29 cellular contexts compared by ENCODE assay signal in genomic region chr4:137180349-137180748, GRCh38.
A peak's percentile ranks its signal among the peaks of the same experiment; 100 is the strongest.
DNase-seq lines count a peak whose midpoint lies in the region; ATAC-seq and TF ChIP-seq lines count a peak whose summit lies in the region.
"Had no signal": no experiment of that assay in that cellular context is flagged by ENCODE, and none has a peak within 500 bp of the region (broad histone marks: within the 10 kb centered on the region; RNA-seq: fewer than 3 reads in every experiment).

No MANE protein-coding gene starts in this region.

- POLR2A ChIA-PET in HEK293T (lab: Yijun Ruan, JAX) = no interaction called here

- H3K4me3 Mint-ChIP-seq in chondrocyte (ENCODE audit: unreplicated experiment) = no peak overlapping the region
- H3K4me3 Mint-ChIP-seq: activated CD4-positive, alpha-beta memory T cell treated with anti-CD3 and anti-CD28 coated beads, Interleukin-2, amount 10 ng/mL, durations not matched to agents 7 days and 5 days; HFFc6; nephron; stimulated activated memory B cell treated with anti-CD40 and anti-IgM and Interleukin-4, amounts not matched to agents 10 μg/mL and 1 μg/mL and 100 μg/mL, for 72 hours; T-helper 1 cell treated with Interleukin-12 subunit alpha and Interleukin-12 subunit beta and Interleukin-4 antibody, amounts not matched to agents 30 μg/mL and 1 μg/mL, for 36 hours had no signal

- peak; percentile 0 for DNase-seq in Daoy (ENCODE audit: low read depth)
- peak; percentile 28 for DNase-seq in HEK293T (ENCODE audit: extremely low spot score)
- DNase-seq in chondrocyte (ENCODE audit: low spot score) = no peak
- peak; percentile 30 for DNase-seq in iPS DF 4.7 (ENCODE audit: extremely low read depth, low spot score)
- no peak for DNase-seq in NCI-H1092 treated with DMSO at 0.1 percent for 48 hours (lab: John Stamatoyannopoulos, UW)
- DNase-seq: activated CD4-positive, alpha-beta memory T cell treated with anti-CD3 and anti-CD28 coated beads, Interleukin-2, amount 10 ng/mL, durations not matched to agents 7 days and 5 days; activated CD4-positive, CD25-positive, alpha-beta regulatory T cell treated with anti-CD3 and anti-CD28 coated beads, Interleukin-2, amount 50 U/mL, for 72 hours; activated CD8-positive, alpha-beta memory T cell treated with anti-CD3 and anti-CD28 coated beads, Interleukin-2, amount 50 U/mL, for 48 hours; activated naive CD4-positive, alpha-beta T cell treated with anti-CD3 and anti-CD28 coated beads, Interleukin-2, amount 50 U/mL, for 16 hours; amygdala; cortex of kidney; DMS53; GF-D8; HFFc6; NCI-H1105; NCI-H2029; NCI-H2227 treated with DMSO at 0.1 percent for 48 hours; NCI-H526 treated with DMSO at 0.1 percent for 48 hours; right cardiac atrium; SJCRH30; stimulated activated CD4-positive, alpha-beta T cell treated with anti-CD3 and anti-CD28 coated beads, Interleukin-4, amount 100 ng/mL, for 4 hours; substantia nigra; upper lobe of left lung had no signal

- no peak overlapping the region for H3K27ac Mint-ChIP-seq in chondrocyte (ENCODE audit: unreplicated experiment)
- H3K27ac Mint-ChIP-seq: activated CD4-positive, alpha-beta memory T cell treated with anti-CD3 and anti-CD28 coated beads, Interleukin-2, amount 10 ng/mL, durations not matched to agents 7 days and 5 days; HFFc6; nephron; stimulated activated memory B cell treated with anti-CD40 and anti-IgM and Interleukin-4, amounts not matched to agents 10 μg/mL and 1 μg/mL and 100 μg/mL, for 72 hours; T-helper 1 cell treated with Interleukin-12 subunit alpha and Interleukin-12 subunit beta and Interleukin-4 antibody, amounts not matched to agents 30 μg/mL and 1 μg/mL, for 36 hours had no signal

- CTCF ChIA-PET in HEK293T (lab: Yijun Ruan, JAX) = interaction anchor here (0.6 kb wide), 1 partner anchor 55 kb away, joined by 3 read pairs; no protein-coding TSS in a partner anchor

- no peaks in the 10 kb centered on the region for H3K4me1 Mint-ChIP-seq in chondrocyte (ENCODE audit: low read depth)
- H3K4me1 Mint-ChIP-seq: activated CD4-positive, alpha-beta memory T cell treated with anti-CD3 and anti-CD28 coated beads, Interleukin-2, amount 10 ng/mL, durations not matched to agents 7 days and 5 days; nephron; stimulated activated memory B cell treated with anti-CD40 and anti-IgM and Interleukin-4, amounts not matched to agents 10 μg/mL and 1 μg/mL and 100 μg/mL, for 72 hours had no signal

- H3K9me3 Mint-ChIP-seq in chondrocyte (ENCODE audit: low read depth) = no peaks in the 10 kb centered on the region
- H3K9me3 Mint-ChIP-seq: activated CD4-positive, alpha-beta memory T cell treated with anti-CD3 and anti-CD28 coated beads, Interleukin-2, amount 10 ng/mL, durations not matched to agents 7 days and 5 days; HFFc6; T-helper 1 cell treated with Interleukin-12 subunit alpha and Interleukin-12 subunit beta and Interleukin-4 antibody, amounts not matched to agents 30 μg/mL and 1 μg/mL, for 36 hours had no signal

- no peaks in the 10 kb centered on the region for H3K27me3 Mint-ChIP-seq in chondrocyte (ENCODE audit: low read depth)
- H3K27me3 Mint-ChIP-seq: activated CD4-positive, alpha-beta memory T cell treated with anti-CD3 and anti-CD28 coated beads, Interleukin-2, amount 10 ng/mL, durations not matched to agents 7 days and 5 days; stimulated activated memory B cell treated with anti-CD40 and anti-IgM and Interleukin-4, amounts not matched to agents 10 μg/mL and 1 μg/mL and 100 μg/mL, for 72 hours had no signal

- TF ChIP-seq CTCF in chondrocyte (IDR thresholded peaks at IDR 0.05) = peak; percentile 9

- H3K36me3 Mint-ChIP-seq in chondrocyte (ENCODE audit: low read depth) = no peaks in the 10 kb centered on the region
- H3K36me3 Mint-ChIP-seq: stimulated activated memory B cell treated with anti-CD40 and anti-IgM and Interleukin-4, amounts not matched to agents 10 μg/mL and 1 μg/mL and 100 μg/mL, for 72 hours had no signal

- ATAC-seq in HG03469 (IDR thresholded peaks at IDR 0.05; ENCODE audit: unreplicated experiment) = no peak
- ATAC-seq in HG03097 (IDR thresholded peaks at IDR 0.05; ENCODE audit: low FRiP score, unreplicated experiment) = no peak
- ATAC-seq in HG03378 (IDR thresholded peaks at IDR 0.05; ENCODE audit: unreplicated experiment) = no peak
- ATAC-seq: right cardiac atrium; stimulated activated memory B cell treated with anti-CD40 and anti-IgM and Interleukin-4, amounts not matched to agents 10 μg/mL and 1 μg/mL and 100 μg/mL, for 72 hours had no signal

TF ChIP-seq in HEK293T, 16 proteins besides CTCF, POLR2A, EP300 and RAD21:
- TF ChIP-seq SP1 (IDR thresholded peaks at IDR 0.05) = no peak
- TF ChIP-seq BHLHE40 (IDR thresholded peaks at IDR 0.05; ENCODE audit: borderline replicate concordance) = no peak
- no peak for TF ChIP-seq FOXK2 (IDR thresholded peaks at IDR 0.05)
- TF ChIP-seq HDGF (IDR thresholded peaks at IDR 0.05; ENCODE audit: borderline replicate concordance) = no peak
- no peak for TF ChIP-seq LEF1 (IDR thresholded peaks at IDR 0.05; ENCODE audit: borderline replicate concordance)
- TF ChIP-seq ARNT (IDR thresholded peaks at IDR 0.05) = no peak
- TF ChIP-seq TARDBP (IDR thresholded peaks at IDR 0.05) = no peak
- no peak for TF ChIP-seq FOXA1 (IDR thresholded peaks at IDR 0.05)
- no peak for TF ChIP-seq PKNOX1 (IDR thresholded peaks at IDR 0.05)
- TF ChIP-seq FOXM1 (IDR thresholded peaks at IDR 0.05; ENCODE audit: borderline replicate concordance) = no peak
- no peak for TF ChIP-seq ELF4 (IDR thresholded peaks at IDR 0.05)
- no peak for TF ChIP-seq SUZ12 (IDR thresholded peaks at IDR 0.05)
- TF ChIP-seq ZNF384 (IDR thresholded peaks at IDR 0.05) = no peak
- no peak for TF ChIP-seq L3MBTL2 (conservative IDR thresholded peaks at IDR 0.05)
- no peak for TF ChIP-seq CTBP1 (IDR thresholded peaks at IDR 0.05; ENCODE audit: borderline replicate concordance)
- TF ChIP-seq NFRKB (IDR thresholded peaks at IDR 0.05) = no peak
TF ChIP-seq in HEK293T: peak in this region for 0.

Comparison
In these comparisons a context has a peak if more than half of its experiments do, and no peak if none do; other contexts are left out.
1. DNase-seq: peak in Daoy (single experiment), HEK293T (single experiment) and iPS DF 4.7 (single experiment); none in chondrocyte (single experiment) and NCI-H1092 treated with DMSO at 0.1 percent for 48 hours (single experiment).